ENCODE assay signal across 28 cellular contexts in genomic region chr3:33931512-33931911, GRCh38.
"Had no signal": no experiment of that assay in that cellular context is flagged by ENCODE, and none has a peak within 500 bp of the region (broad histone marks: within the 10 kb centered on the region; RNA-seq: fewer than 3 reads in every experiment).

No MANE protein-coding gene starts in this region.

- FAIRE-seq: colon, endometrium, endothelial cell of umbilical vein, frontal cortex had no signal

- H3K4me3 Mint-ChIP-seq: dendritic cell treated with granulocyte-macrophage colony-stimulating factor and Interleukin-4, amounts not matched to agents 40 ng/mL and 50 ng/mL, for 4 days; effector memory CD8-positive, alpha-beta T cell; endodermal cell had no signal

- H3K27ac ChIP-seq: colonic mucosa, coronary artery, dorsolateral prefrontal cortex, epithelial cell of prostate, esophagus muscularis mucosa, esophagus squamous epithelium, foreskin keratinocyte, gastrocnemius medialis, heart left ventricle, heart right ventricle had no signal

- H3K27me3 ChIP-seq: colonic mucosa, dorsolateral prefrontal cortex, esophagus muscularis mucosa, esophagus squamous epithelium, gastrocnemius medialis, heart left ventricle, heart right ventricle had no signal

- DNase-seq: colonic mucosa; cortex of kidney; dermis blood vessel endothelial cell; dorsolateral prefrontal cortex; effector CD4-positive, alpha-beta T cell; effector CD8-positive, alpha-beta T cell; effector memory CD4-positive, alpha-beta T cell; effector memory CD8-positive, alpha-beta T cell; endodermal cell; erythroblast; esophagus squamous epithelium; foreskin fibroblast; foreskin keratinocyte; foreskin melanocyte; gastrocnemius medialis; glutamatergic neuron; head of caudate nucleus; heart left ventricle; heart right ventricle had no signal

- H3K9me3 Mint-ChIP-seq: effector memory CD8-positive, alpha-beta T cell had no signal

- H3K4me3 ChIP-seq: colonic mucosa, coronary artery, dorsolateral prefrontal cortex, esophagus muscularis mucosa, esophagus squamous epithelium, gastrocnemius medialis, heart left ventricle, heart right ventricle had no signal

- H3K27ac Mint-ChIP-seq: dendritic cell treated with granulocyte-macrophage colony-stimulating factor and Interleukin-4, amounts not matched to agents 40 ng/mL and 50 ng/mL, for 4 days; effector memory CD8-positive, alpha-beta T cell; endodermal cell had no signal

- H3K27me3 Mint-ChIP-seq: dendritic cell treated with granulocyte-macrophage colony-stimulating factor and Interleukin-4, amounts not matched to agents 40 ng/mL and 50 ng/mL, for 4 days had no signal

- H3K36me3 ChIP-seq: colonic mucosa, esophagus muscularis mucosa, esophagus squamous epithelium, gastrocnemius medialis, heart left ventricle, heart right ventricle had no signal

- H3K9me3 ChIP-seq: colonic mucosa, esophagus muscularis mucosa, esophagus squamous epithelium, gastrocnemius medialis, heart left ventricle, heart right ventricle had no signal

- H3K4me1 ChIP-seq: colonic mucosa, esophagus muscularis mucosa, esophagus squamous epithelium, foreskin keratinocyte, gastrocnemius medialis, heart left ventricle, heart right ventricle had no signal

- ATAC-seq: effector memory CD8-positive, alpha-beta T cell; esophagus mucosa; foreskin keratinocyte; gastrocnemius medialis; heart left ventricle; heart right ventricle had no signal
